Comparison of ENCODE assay signal across 18 cellular contexts in the genomic region with DNA sequence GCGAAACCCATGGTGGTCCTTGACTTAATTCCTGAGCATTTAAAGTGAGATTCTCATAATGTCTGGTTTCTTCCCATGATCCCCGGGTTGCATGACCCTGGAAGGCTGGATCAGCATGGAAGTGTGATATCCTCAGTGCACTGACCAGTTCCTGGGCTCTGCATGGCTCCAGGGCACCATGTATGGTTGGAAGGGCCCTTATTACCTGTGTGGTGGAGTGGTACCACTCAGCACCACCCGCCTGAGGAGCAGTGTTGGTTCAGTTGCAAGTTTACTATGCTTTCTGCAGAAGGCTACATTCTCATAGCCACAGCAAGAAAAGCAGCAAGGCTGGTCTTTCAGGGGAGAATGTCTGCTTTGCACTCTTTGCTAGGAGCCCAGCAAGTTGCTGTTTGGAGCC.
DNase-seq lines count a peak whose midpoint lies in the region; ATAC-seq and TF ChIP-seq lines count a peak whose summit lies in the region.
"Had no signal": no experiment of that assay in that cellular context is flagged by ENCODE, and none has a peak within 500 bp of the region (broad histone marks: within the 10 kb centered on the region; RNA-seq: fewer than 3 reads in every experiment).

No MANE protein-coding gene starts in this region.

- no peaks in the 10 kb centered on the region for H3K36me3 ChIP-seq in spleen
- H3K36me3 ChIP-seq: BLaER1 had no signal

- H3K9me3 Mint-ChIP-seq in activated CD8-positive, alpha-beta memory T cell treated with anti-CD3 and anti-CD28 coated beads, Interleukin-2, amount 10 ng/mL, durations not matched to agents 7 days and 5 days (ENCODE audit: low read depth): no peaks in the 10 kb centered on the region
- H3K9me3 Mint-ChIP-seq: CD8-positive, alpha-beta T cell; GM23338 had no signal

- no peaks in the 10 kb centered on the region for H3K4me1 ChIP-seq in spleen
- H3K4me1 ChIP-seq: BLaER1, Caco-2 had no signal

- no peaks in the 10 kb centered on the region for H3K36me3 Mint-ChIP-seq in activated CD8-positive, alpha-beta memory T cell treated with anti-CD3 and anti-CD28 coated beads, Interleukin-2, amount 10 ng/mL, durations not matched to agents 7 days and 5 days
- H3K36me3 Mint-ChIP-seq: CD4-positive, CD25-positive, alpha-beta regulatory T cell; CD8-positive, alpha-beta T cell had no signal

- no peaks in the 10 kb centered on the region for H3K9me3 ChIP-seq in spleen
- H3K9me3 ChIP-seq: Caco-2 had no signal

- H3K27ac ChIP-seq in spleen: no peak overlapping the region
- H3K27ac ChIP-seq: 22Rv1, BLaER1, C4-2B had no signal

- H3K4me1 Mint-ChIP-seq in activated CD8-positive, alpha-beta memory T cell treated with anti-CD3 and anti-CD28 coated beads, Interleukin-2, amount 10 ng/mL, durations not matched to agents 7 days and 5 days: no peaks in the 10 kb centered on the region
- H3K4me1 Mint-ChIP-seq: B cell; CD4-positive, CD25-positive, alpha-beta regulatory T cell; H9 had no signal

- TF ChIP-seq POLR2A in spleen (IDR thresholded peaks at IDR 0.05): no peak

- peak; percentile 15 for DNase-seq in activated CD8-positive, alpha-beta memory T cell treated with anti-CD3 and anti-CD28 coated beads for 24 hours
- no peak for DNase-seq in activated CD8-positive, alpha-beta memory T cell treated with anti-CD3 and anti-CD28 coated beads, Interleukin-2, amount 10 ng/mL, durations not matched to agents 7 days and 5 days
- DNase-seq in mesenteric fat pad (ENCODE audit: low spot score): peak; percentile 37
- peak; percentile 51 for DNase-seq in spleen
- DNase-seq in activated CD4-positive, alpha-beta T cell treated with anti-CD3 and anti-CD28 coated beads for 1 hour: no peak
- DNase-seq: Caco-2; CD4-positive, CD25-positive, alpha-beta regulatory T cell; CD8-positive, alpha-beta T cell; DMS153; DND-41; H9 had no signal

- intact Hi-C loops in spleen (cut with DNase I; ENCODE audit: low total_unique reads): no loop called here

- H3K27me3 ChIP-seq in spleen (replicated peaks in 1 of 7): no peaks in the 10 kb centered on the region
- H3K27me3 ChIP-seq: BLaER1 had no signal

- H3K4me3 Mint-ChIP-seq in activated CD8-positive, alpha-beta memory T cell treated with anti-CD3 and anti-CD28 coated beads, Interleukin-2, amount 10 ng/mL, durations not matched to agents 7 days and 5 days: no peak overlapping the region
- H3K4me3 Mint-ChIP-seq: B cell; CD4-positive, CD25-positive, alpha-beta regulatory T cell; CD8-positive, alpha-beta T cell; GM23338; H9 had no signal

- WGBS in spleen, 5 donors: 76 to 91% (median 82%) methylated on average over 2 to 3 of the region's 3 CpGs

- ATAC-seq in activated CD8-positive, alpha-beta memory T cell treated with anti-CD3 and anti-CD28 coated beads, Interleukin-2, amount 10 ng/mL, durations not matched to agents 7 days and 5 days: no peak
- no peak for ATAC-seq in HG03521 (IDR thresholded peaks at IDR 0.05; ENCODE audit: unreplicated experiment)
- ATAC-seq: CD8-positive, alpha-beta T cell; GM23338; HCT116 had no signal

- H3K4me3 ChIP-seq in spleen: no peak overlapping the region
- H3K4me3 ChIP-seq: BLaER1, GM23338 had no signal

- CTCF ChIA-PET in activated CD8-positive, alpha-beta memory T cell treated with anti-CD3 and anti-CD28 coated beads, Interleukin-2, amount 10 ng/mL, durations not matched to agents 7 days and 5 days (lab: Charles Lee): no interaction called here

- H3K27me3 Mint-ChIP-seq in activated CD8-positive, alpha-beta memory T cell treated with anti-CD3 and anti-CD28 coated beads, Interleukin-2, amount 10 ng/mL, durations not matched to agents 7 days and 5 days: no peaks in the 10 kb centered on the region
- H3K27me3 Mint-ChIP-seq: B cell; CD4-positive, CD25-positive, alpha-beta regulatory T cell had no signal

- no peak for TF ChIP-seq CTCF in spleen (IDR thresholded peaks at IDR 0.05 in 8 of 11, conservative IDR thresholded peaks at IDR 0.05 in 3 of 11)

- H3K27ac Mint-ChIP-seq in activated CD8-positive, alpha-beta memory T cell treated with anti-CD3 and anti-CD28 coated beads, Interleukin-2, amount 10 ng/mL, durations not matched to agents 7 days and 5 days: no peak overlapping the region
- H3K27ac Mint-ChIP-seq: B cell; CD4-positive, CD25-positive, alpha-beta regulatory T cell; CD8-positive, alpha-beta T cell; GM23338; H9 had no signal

Comparison
In these comparisons a context has a peak if more than half of its experiments do, and no peak if none do; other contexts are left out.
1. DNase-seq: peak in activated CD8-positive, alpha-beta memory T cell treated with anti-CD3 and anti-CD28 coated beads for 24 hours (single experiment), mesenteric fat pad (single experiment) and spleen (single experiment); none in activated CD8-positive, alpha-beta memory T cell treated with anti-CD3 and anti-CD28 coated beads, Interleukin-2, amount 10 ng/mL, durations not matched to agents 7 days and 5 days (single experiment) and activated CD4-positive, alpha-beta T cell treated with anti-CD3 and anti-CD28 coated beads for 1 hour (single experiment).